In the genomic region with DNA sequence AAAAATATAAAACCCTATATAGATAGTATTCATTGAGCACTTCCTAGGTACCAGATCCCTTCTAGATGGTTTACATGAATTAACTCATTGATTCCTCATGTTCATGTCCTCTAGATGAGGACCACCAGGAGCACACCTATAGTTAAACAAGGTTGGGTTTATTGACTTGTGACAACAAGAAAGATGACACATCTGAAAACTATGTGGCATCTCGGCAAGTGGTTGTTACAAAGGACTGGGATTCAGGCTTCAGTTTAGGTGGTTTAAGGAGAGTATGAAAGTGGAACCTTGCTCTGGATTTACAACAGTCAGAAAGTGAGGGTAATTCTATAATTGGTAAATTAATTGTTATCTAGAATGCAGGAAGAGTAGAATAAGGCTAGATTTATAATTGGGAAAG, we compare ENCODE assay signal across 19 cellular contexts.
"Had no signal": no experiment of that assay in that cellular context is flagged by ENCODE, and none has a peak within 500 bp of the region (broad histone marks: within the 10 kb centered on the region; RNA-seq: fewer than 3 reads in every experiment).

No MANE protein-coding gene starts in this region.

- H3K27ac ChIP-seq: adrenal gland, cardiac muscle cell, hepatocyte, tibial artery, vagina had no signal

- ATAC-seq: activated CD4-positive, CD25-positive, alpha-beta regulatory T cell treated with anti-CD3 and anti-CD28 coated beads, Interleukin-2, amount 50 U/mL, for 24 hours; activated naive CD4-positive, alpha-beta T cell treated with anti-CD3 and anti-CD28 coated beads, Interleukin-2, amount 50 U/mL, for 72 hours; left lobe of liver had no signal

- H3K27me3 ChIP-seq: adrenal gland, cardiac muscle cell, hepatocyte, tibial artery, vagina had no signal

- H3K4me1 ChIP-seq: adrenal gland, tibial artery, vagina had no signal

- H3K9me3 ChIP-seq: adrenal gland, tibial artery, vagina had no signal

- DNase-seq: activated CD4-positive, alpha-beta T cell treated with anti-CD3 and anti-CD28 coated beads, Interleukin-2, amount 50 U/mL, for 1 hour; activated CD8-positive, alpha-beta memory T cell treated with anti-CD3 and anti-CD28 coated beads for 24 hours; activated CD8-positive, alpha-beta memory T cell treated with anti-CD3 and anti-CD28 coated beads, Interleukin-2, amount 50 U/mL, for 48 hours; activated effector memory CD4-positive, alpha-beta T cell treated with anti-CD3 and anti-CD28 coated beads, Interleukin-2, amount 50 U/mL, for 16 hours; activated T-cell treated with anti-CD3 and anti-CD28 coated beads, Interleukin-2, amount 50 U/mL, for 48 hours; effector CD8-positive, alpha-beta T cell; nephron progenitor cell; nucleus accumbens; stimulated activated CD4-positive, alpha-beta T cell treated with anti-CD3 and anti-CD28 coated beads, Interleukin-2, amount 100 ng/mL, for 24 hours; stimulated activated naive CD4-positive, alpha-beta T cell treated with Interleukin-2 at 50 U/mL for 16 hours; substantia nigra; tibial artery had no signal

- H3K36me3 ChIP-seq: adrenal gland, cardiac muscle cell, tibial artery, vagina had no signal

- H3K4me3 ChIP-seq: adrenal gland, cardiac muscle cell, hepatocyte, tibial artery, vagina had no signal
